Comparison of ENCODE assay signal across 31 cellular contexts in genomic region chr15:74170083-74170844, GRCh38. TPM values are rescaled to one million over a fixed set of nuclear protein-coding genes. Genes with fewer than 3 reads are reported as not detected.
DNase-seq lines count a peak whose midpoint lies in the region; ATAC-seq, FAIRE-seq and TF ChIP-seq lines count a peak whose summit lies in the region.
"Had no signal": no experiment of that assay in that cellular context is flagged by ENCODE, and none has a peak within 500 bp of the region (broad histone marks: within the 10 kb centered on the region; RNA-seq: fewer than 3 reads in every experiment).

No MANE protein-coding gene starts in this region.

- H3K79me1 ChIP-seq in H1 (ENCODE audit: low read depth, low read length), result no peaks in the 10 kb centered on the region

- H3K9ac ChIP-seq in NT2/D1 (ENCODE audit: insufficient read length, low read depth) (peak overlapping the region; percentile 8), H1 (replicated peaks in 1 of 4; ENCODE audit: extremely low read depth in 1 of 4, low read depth in 3 of 4, low read length in 3 of 4) (no peak overlapping the region)

- DNase-seq in NT2/D1 (ENCODE audit: low read depth, low spot score), result no peak
- DNase-seq in H1 (ENCODE audit: low read depth in 1 of 2, low spot score in 2 of 2), result no peak
- no peak for DNase-seq in neural crest cell (ENCODE audit: low read depth, low spot score)
- DNase-seq in type B pancreatic cell (ENCODE audit: extremely low spot score, unreplicated experiment), result peak; percentile 50
- DNase-seq in NCI-H526 (lab: John Stamatoyannopoulos, UW), result no peak
- DNase-seq in NCI-H2081 (lab: John Stamatoyannopoulos, UW), result no peak
- DNase-seq: activated B cell treated with CpG ODN at 0.5 μM for 24 hours; activated CD4-positive, alpha-beta T cell treated with anti-CD3 and anti-CD28 coated beads, Interleukin-2, amount 50 U/mL, for 1 hour; activated T-cell treated with anti-CD3 and anti-CD28 coated beads, Interleukin-2, amount 50 U/mL, for 48 hours; Caco-2; foreskin fibroblast; IMR-90; MV-4-11; NCI-H1436; NCI-H2107; NCI-H446 treated with DMSO at 0.1 percent for 48 hours; stimulated activated CD8-positive, alpha-beta memory T cell treated with anti-CD3 and anti-CD28 coated beads, Interleukin-4, amount 100 ng/mL, for 48 hours; stimulated activated naive CD8-positive, alpha-beta T cell treated with anti-CD3 and anti-CD28 coated beads, Interleukin-15, amount 100 ng/mL, for 72 hours; thyroid gland had no signal

- peaks cover 17% of the 10 kb centered on the region for H3K4me1 ChIP-seq in NT2/D1 (ENCODE audit: insufficient read depth, insufficient read length)
- H3K4me1 ChIP-seq in H1 (replicated peaks in 1 of 4; ENCODE audit: control insufficient read depth in 3 of 4, insufficient read depth in 4 of 4, low read length in 3 of 4), result peaks cover 0 to 14% (median 11%) of the 10 kb centered on the region in 4 experiments; a peak in 5 of 7 replicates
- H3K4me1 ChIP-seq: Caco-2 had no signal

- H2BK15ac ChIP-seq in H1 (ENCODE audit: low read length), result no peak overlapping the region

- POLR2A ChIA-PET in H1 (lab: Charles Lee; ENCODE audit: partially characterized antibody), result interaction anchor here (0.6 to 2.7 kb wide), 4 partner anchors 15 to 138 kb away, joined by 3 to 8 read pairs (median 3); no protein-coding TSS in a partner anchor

- no peak overlapping the region for H2AFZ ChIP-seq in H1 (ENCODE audit: low read length)

- whole genome bisulfite sequencing in H1 (ENCODE audit: extremely low coverage in 1 of 2, insufficient coverage in 1 of 2, insufficient read length in 1 of 2, insufficient replicate concordance in 2 of 2, low coverage in 1 of 2, low lambda C conversion rate in 2 of 2, missing lambda C conversion rate in 1 of 2), 2 experiments, result 74% methylated on average over 12 of the region's 15 CpGs; no CpG with 5 or more reads in 1 of the 2 experiments

- peaks cover 4% of the 10 kb centered on the region for H3K36me3 Mint-ChIP-seq in neural crest cell (ENCODE audit: low read depth)
- no peaks in the 10 kb centered on the region for H3K36me3 Mint-ChIP-seq in type B pancreatic cell
- H3K36me3 Mint-ChIP-seq: natural killer cell treated with Interleukin-12 subunit alpha and Interleukin-12 subunit beta and Interleukin-15 and Interleukin-18, amount 100 ng/mL, for 72 hours had no signal

- TF ChIP-seq EP300 in H1 (IDR thresholded peaks at IDR 0.05; ENCODE audit: borderline replicate concordance in 1 of 2, low read depth in 2 of 2, low read length in 2 of 2), result no peak

- no peak for FAIRE-seq in H1 (lab: Jason Lieb, UNC)
- FAIRE-seq: islet of Langerhans had no signal

- H2BK20ac ChIP-seq in H1 (ENCODE audit: low read length), result no peak overlapping the region

- H3K4me2 ChIP-seq in H1 (ENCODE audit: insufficient read depth in 1 of 2, low read depth in 2 of 2, low read length in 2 of 2), result no peak overlapping the region

- no peak for TF ChIP-seq CTCF in H1 (IDR thresholded peaks at IDR 0.05; ENCODE audit: control extremely low read depth in 1 of 3, insufficient read depth in 1 of 3, low read depth in 1 of 3, low read length in 3 of 3)
- no peak for TF ChIP-seq CTCF in neural crest cell (conservative IDR thresholded peaks at IDR 0.05)
- TF ChIP-seq CTCF in type B pancreatic cell (conservative IDR thresholded peaks at IDR 0.05), result no peak

- no peak overlapping the region for H3K56ac ChIP-seq in H1 (replicated peaks; ENCODE audit: insufficient read length, low read depth, low read length)

- H3K27ac Mint-ChIP-seq in neural crest cell (ENCODE audit: unreplicated experiment) (peak overlapping the region; percentile 2), type B pancreatic cell (peak overlapping the region; percentile 33)
- H3K27ac Mint-ChIP-seq: activated B cell treated with CpG ODN at 0.5 μM for 24 hours; dendritic cell treated with granulocyte-macrophage colony-stimulating factor and Interleukin-4, amounts not matched to agents 40 ng/mL and 50 ng/mL, for 4 days; natural killer cell treated with Interleukin-12 subunit alpha and Interleukin-12 subunit beta and Interleukin-15 and Interleukin-18, amount 100 ng/mL, for 72 hours; T-helper 1 cell treated with Interleukin-12 subunit alpha and Interleukin-12 subunit beta and Interleukin-4 antibody, amounts not matched to agents 30 μg/mL and 1 μg/mL, for 36 hours had no signal

- peaks cover 24% of the 10 kb centered on the region for H3K27me3 Mint-ChIP-seq in neural crest cell (ENCODE audit: low read depth)
- H3K27me3 Mint-ChIP-seq in type B pancreatic cell, result peaks cover 13% of the 10 kb centered on the region

- H4K20me1 ChIP-seq in H1 (replicated peaks in 1 of 2; ENCODE audit: control insufficient read depth in 1 of 2, insufficient read depth in 2 of 2, low read length in 2 of 2), result no peaks in the 10 kb centered on the region

- H3K23me2 ChIP-seq in H1 (ENCODE audit: low read depth, low read length), result peaks cover 2% of the 10 kb centered on the region; the same call in 1 of the 2 replicates

- no peaks in the 10 kb centered on the region for H3K36me3 ChIP-seq in NT2/D1 (ENCODE audit: insufficient read depth, insufficient read length, low read length)
- no peaks in the 10 kb centered on the region for H3K36me3 ChIP-seq in H1 (ENCODE audit: control insufficient read depth in 2 of 4, insufficient read depth in 4 of 4, low read length in 3 of 4)
- H3K36me3 ChIP-seq: thyroid gland had no signal

- no peak overlapping the region for H2BK120ac ChIP-seq in H1 (replicated peaks; ENCODE audit: low read depth, low read length)

- no peak overlapping the region for H3K14ac ChIP-seq in H1 (ENCODE audit: insufficient read length)

- H4K8ac ChIP-seq in H1 (ENCODE audit: extremely low read depth, insufficient read depth, low read length), result peak overlapping the region; percentile 42

- peaks cover 8% of the 10 kb centered on the region for H3K27me3 ChIP-seq in NT2/D1 (ENCODE audit: insufficient read depth, insufficient read length)
- no peaks in the 10 kb centered on the region; a peak in 2 of 7 replicates for H3K27me3 ChIP-seq in H1 (replicated peaks in 1 of 4; ENCODE audit: control insufficient read depth in 3 of 4, extremely low read depth in 1 of 4, insufficient read depth in 3 of 4, low read length in 3 of 4)
- H3K27me3 ChIP-seq: esophagus muscularis mucosa, thyroid gland had no signal

- no peak for ATAC-seq in HG03025 (IDR thresholded peaks at IDR 0.05; ENCODE audit: low FRiP score, unreplicated experiment)
- ATAC-seq: HCT116; natural killer cell treated with Interleukin-12 subunit alpha and Interleukin-12 subunit beta and Interleukin-15 and Interleukin-18, amount 100 ng/mL, for 72 hours; stimulated activated naive CD8-positive, alpha-beta T cell treated with anti-CD3 and anti-CD28 coated beads, Interleukin-15, amount 100 ng/mL, for 72 hours had no signal

- no peak overlapping the region for H2BK12ac ChIP-seq in H1 (ENCODE audit: low read depth, low read length)

- no peak overlapping the region for H3K4ac ChIP-seq in H1 (replicated peaks; ENCODE audit: insufficient read length, low read depth, low read length)

- H3K18ac ChIP-seq in H1 (ENCODE audit: extremely low read depth, low read length), result no peak overlapping the region

- no peak for TF ChIP-seq RAD21 in H1 (IDR thresholded peaks at IDR 0.05 in 1 of 2, conservative IDR thresholded peaks at IDR 0.05 in 1 of 2; ENCODE audit: low read depth in 2 of 2, low read length in 2 of 2)

- H3K4me3 ChIP-seq in NT2/D1 (ENCODE audit: insufficient read length, low read depth) (no peak overlapping the region), H1 (ENCODE audit: extremely low read depth in 1 of 4, insufficient read depth in 2 of 4, low read depth in 3 of 4, low read length in 4 of 4) (no peak overlapping the region)
- H3K4me3 ChIP-seq: esophagus muscularis mucosa, thyroid gland had no signal

- H2BK5ac ChIP-seq in H1 (ENCODE audit: low read depth, low read length), result no peak overlapping the region

- H3K4me1 Mint-ChIP-seq in neural crest cell (peaks cover 58% of the 10 kb centered on the region), type B pancreatic cell (ENCODE audit: unreplicated experiment) (peaks cover 43% of the 10 kb centered on the region)
- H3K4me1 Mint-ChIP-seq: activated B cell treated with CpG ODN at 0.5 μM for 24 hours; central memory CD8-positive, alpha-beta T cell; stimulated activated naive CD8-positive, alpha-beta T cell treated with anti-CD3 and anti-CD28 coated beads, Interleukin-15, amount 100 ng/mL, for 72 hours had no signal

- H3K27ac ChIP-seq in H1 (ENCODE audit: low read depth, low read length), result no peak overlapping the region
- H3K27ac ChIP-seq: C4-2B, thyroid gland had no signal

- no peak overlapping the region for H2AK5ac ChIP-seq in H1 (ENCODE audit: low read depth, low read length)

- TF ChIP-seq POLR2A in H1 (IDR thresholded peaks at IDR 0.05; ENCODE audit: control extremely low read depth in 1 of 2, low read depth in 2 of 2, low read length in 2 of 2), result no peak

- peak overlapping the region; percentile 60 for H3K4me3 Mint-ChIP-seq in neural crest cell
- peak overlapping the region; percentile 44 for H3K4me3 Mint-ChIP-seq in type B pancreatic cell
- H3K4me3 Mint-ChIP-seq: activated B cell treated with CpG ODN at 0.5 μM for 24 hours; central memory CD8-positive, alpha-beta T cell; dendritic cell treated with granulocyte-macrophage colony-stimulating factor and Interleukin-4, amounts not matched to agents 40 ng/mL and 50 ng/mL, for 4 days; natural killer cell treated with Interleukin-12 subunit alpha and Interleukin-12 subunit beta and Interleukin-15 and Interleukin-18, amount 100 ng/mL, for 72 hours; stimulated activated naive CD8-positive, alpha-beta T cell treated with anti-CD3 and anti-CD28 coated beads, Interleukin-15, amount 100 ng/mL, for 72 hours; T-helper 1 cell treated with Interleukin-12 subunit alpha and Interleukin-12 subunit beta and Interleukin-4 antibody, amounts not matched to agents 30 μg/mL and 1 μg/mL, for 36 hours had no signal

- H4K91ac ChIP-seq in H1 (replicated peaks; ENCODE audit: insufficient read length, low read length), result no peak overlapping the region

- CTCF ChIA-PET in H1 (lab: Charles Lee; ENCODE audit: partially characterized antibody), result interaction anchor here (0.6 to 2.2 kb wide), 8 partner anchors 8 to 139 kb away, joined by 3 to 6 read pairs (median 4); no protein-coding TSS in a partner anchor

- no peaks in the 10 kb centered on the region for H3K9me3 ChIP-seq in NT2/D1 (ENCODE audit: insufficient read depth, low read length)
- H3K9me3 ChIP-seq in H1 (ENCODE audit: insufficient read depth in 2 of 2, low read depth in 1 of 2, low read length in 1 of 2), result no peaks in the 10 kb centered on the region
- H3K9me3 ChIP-seq: Caco-2, esophagus muscularis mucosa, thyroid gland had no signal

- H4K5ac ChIP-seq in H1 (ENCODE audit: insufficient read length, low read depth, low read length), result no peak overlapping the region

- no peaks in the 10 kb centered on the region for H3K9me3 Mint-ChIP-seq in neural crest cell
- no peaks in the 10 kb centered on the region for H3K9me3 Mint-ChIP-seq in type B pancreatic cell
- H3K9me3 Mint-ChIP-seq: activated B cell treated with CpG ODN at 0.5 μM for 24 hours; central memory CD8-positive, alpha-beta T cell; dendritic cell treated with granulocyte-macrophage colony-stimulating factor and Interleukin-4, amounts not matched to agents 40 ng/mL and 50 ng/mL, for 4 days; natural killer cell treated with Interleukin-12 subunit alpha and Interleukin-12 subunit beta and Interleukin-15 and Interleukin-18, amount 100 ng/mL, for 72 hours; stimulated activated naive CD8-positive, alpha-beta T cell treated with anti-CD3 and anti-CD28 coated beads, Interleukin-15, amount 100 ng/mL, for 72 hours; T-helper 1 cell treated with Interleukin-12 subunit alpha and Interleukin-12 subunit beta and Interleukin-4 antibody, amounts not matched to agents 30 μg/mL and 1 μg/mL, for 36 hours had no signal

- H3K79me2 ChIP-seq in H1 (ENCODE audit: control insufficient read depth in 1 of 2, insufficient read depth in 2 of 2, low read length in 2 of 2), result no peaks in the 10 kb centered on the region

- H3K23ac ChIP-seq in H1 (ENCODE audit: insufficient read length), result no peak overlapping the region

RNA-seq across cellular contexts. Expression of gene ISLR, which starts 3.2 kb away (rescaled TPM):
- total RNA-seq in H1 (2021; fragmentation: NEBNext Ultra II Directional; extraction: Animal tissue kit (Norgen Biotek cat#: 25700)), result 0.35 TPM in 1 of 2 replicates, not detected in the other
- 0.29 and 0.82 TPM in 2 replicates for polyA plus RNA-seq in H1 (2011; rRNA removed)
- polyA plus RNA-seq in H1 (2011; cell fraction: cytosol; rRNA removed), result 0.27 TPM
- 1.0 TPM for polyA plus RNA-seq in H1 (2011; cell fraction: nucleus; rRNA removed)
- polyA plus RNA-seq in H1 (2012, experiment 1 of 2), result 0.21 to 0.28 TPM (median 0.27 TPM) in 4 replicates
- polyA plus RNA-seq in H1 (2012, experiment 2 of 2), result 0.35 TPM
- polyA plus RNA-seq in H1 (2013, experiment 1 of 2), result 1.0 TPM
- polyA plus RNA-seq in H1 (2013, experiment 2 of 2), result 0.98 TPM
- 0.13 and 0.78 TPM in 2 replicates for polyA minus RNA-seq in H1 (2011; rRNA and poly(A)+ RNA removed)
- not detected for polyA minus RNA-seq in H1 (2011; cell fraction: cytosol; rRNA and poly(A)+ RNA removed)
- 0.90 TPM for polyA minus RNA-seq in H1 (2011; cell fraction: nucleus; rRNA and poly(A)+ RNA removed)
- total RNA-seq in neural crest cell (1.5 and 2.6 TPM in 2 replicates), type B pancreatic cell (ENCODE audit: low replicate concordance) (0.24 and 41.6 TPM in 2 replicates)
- total RNA-seq: activated B cell treated with CpG ODN at 0.5 μM for 24 hours; Caco-2; natural killer cell treated with Interleukin-12 subunit alpha and Interleukin-12 subunit beta and Interleukin-15 and Interleukin-18, amount 100 ng/mL, for 72 hours; OCI-LY7 had no signal

RNA-seq across cellular contexts. Expression of gene STRA6, which starts 32.3 kb away (rescaled TPM):
- 7.6 and 9.3 TPM in 2 replicates for total RNA-seq in H1 (2021; fragmentation: NEBNext Ultra II Directional; extraction: Animal tissue kit (Norgen Biotek cat#: 25700))
- 14.5 and 21.0 TPM in 2 replicates for polyA plus RNA-seq in H1 (2011; rRNA removed)
- polyA plus RNA-seq in H1 (2011; cell fraction: cytosol; rRNA removed), result 11.5 TPM
- polyA plus RNA-seq in H1 (2011; cell fraction: nucleus; rRNA removed), result 54.5 TPM
- polyA plus RNA-seq in H1 (2012, experiment 1 of 2), result 9.8 to 16.3 TPM (median 13.8 TPM) in 4 replicates
- 11.1 TPM for polyA plus RNA-seq in H1 (2012, experiment 2 of 2)
- 15.0 TPM for polyA plus RNA-seq in H1 (2013, experiment 1 of 2)
- polyA plus RNA-seq in H1 (2013, experiment 2 of 2), result 14.0 TPM
- 13.8 and 14.4 TPM in 2 replicates for polyA minus RNA-seq in H1 (2011; rRNA and poly(A)+ RNA removed)
- polyA minus RNA-seq in H1 (2011; cell fraction: cytosol; rRNA and poly(A)+ RNA removed), result 7.7 TPM
- polyA minus RNA-seq in H1 (2011; cell fraction: nucleus; rRNA and poly(A)+ RNA removed), result 39.6 TPM
- 138 and 146 TPM in 2 replicates for total RNA-seq in neural crest cell
- total RNA-seq in type B pancreatic cell (ENCODE audit: low replicate concordance), result 19.2 and 158 TPM in 2 replicates
- total RNA-seq: activated B cell treated with CpG ODN at 0.5 μM for 24 hours; IMR-90; LHCN-M2; natural killer cell treated with Interleukin-12 subunit alpha and Interleukin-12 subunit beta and Interleukin-15 and Interleukin-18, amount 100 ng/mL, for 72 hours; OCI-LY7; thyroid gland had no signal

RNA-seq across cellular contexts. Expression of gene ISLR2, which starts 39.9 kb away (rescaled TPM):
- total RNA-seq in H1 (2021; fragmentation: NEBNext Ultra II Directional; extraction: Animal tissue kit (Norgen Biotek cat#: 25700)), result 0.23 and 0.58 TPM in 2 replicates
- 0.30 and 0.47 TPM in 2 replicates for polyA plus RNA-seq in H1 (2011; rRNA removed)
- 0.26 TPM for polyA plus RNA-seq in H1 (2011; cell fraction: cytosol; rRNA removed)
- 0.31 TPM for polyA plus RNA-seq in H1 (2011; cell fraction: nucleus; rRNA removed)
- polyA plus RNA-seq in H1 (2012, experiment 1 of 2), result 0.36 to 1.2 TPM (median 0.37 TPM) in 4 replicates
- 0.18 TPM for polyA plus RNA-seq in H1 (2012, experiment 2 of 2)
- 1.2 TPM for polyA plus RNA-seq in H1 (2013, experiment 1 of 2)
- 0.81 TPM for polyA plus RNA-seq in H1 (2013, experiment 2 of 2)
- 0.19 and 0.29 TPM in 2 replicates for polyA minus RNA-seq in H1 (2011; rRNA and poly(A)+ RNA removed)
- not detected for polyA minus RNA-seq in H1 (2011; cell fraction: cytosol; rRNA and poly(A)+ RNA removed)
- 0.50 TPM for polyA minus RNA-seq in H1 (2011; cell fraction: nucleus; rRNA and poly(A)+ RNA removed)
- total RNA-seq in neural crest cell (9.6 and 10.9 TPM in 2 replicates), type B pancreatic cell (ENCODE audit: low replicate concordance) (0.59 and 16.9 TPM in 2 replicates)
- total RNA-seq: activated B cell treated with CpG ODN at 0.5 μM for 24 hours; Caco-2; G401; IMR-90; LHCN-M2; natural killer cell treated with Interleukin-12 subunit alpha and Interleukin-12 subunit beta and Interleukin-15 and Interleukin-18, amount 100 ng/mL, for 72 hours; OCI-LY7 had no signal
- polyA plus RNA-seq: IMR-90 had no signal
